9 cellular contexts compared by ENCODE assay signal in the genomic region with DNA sequence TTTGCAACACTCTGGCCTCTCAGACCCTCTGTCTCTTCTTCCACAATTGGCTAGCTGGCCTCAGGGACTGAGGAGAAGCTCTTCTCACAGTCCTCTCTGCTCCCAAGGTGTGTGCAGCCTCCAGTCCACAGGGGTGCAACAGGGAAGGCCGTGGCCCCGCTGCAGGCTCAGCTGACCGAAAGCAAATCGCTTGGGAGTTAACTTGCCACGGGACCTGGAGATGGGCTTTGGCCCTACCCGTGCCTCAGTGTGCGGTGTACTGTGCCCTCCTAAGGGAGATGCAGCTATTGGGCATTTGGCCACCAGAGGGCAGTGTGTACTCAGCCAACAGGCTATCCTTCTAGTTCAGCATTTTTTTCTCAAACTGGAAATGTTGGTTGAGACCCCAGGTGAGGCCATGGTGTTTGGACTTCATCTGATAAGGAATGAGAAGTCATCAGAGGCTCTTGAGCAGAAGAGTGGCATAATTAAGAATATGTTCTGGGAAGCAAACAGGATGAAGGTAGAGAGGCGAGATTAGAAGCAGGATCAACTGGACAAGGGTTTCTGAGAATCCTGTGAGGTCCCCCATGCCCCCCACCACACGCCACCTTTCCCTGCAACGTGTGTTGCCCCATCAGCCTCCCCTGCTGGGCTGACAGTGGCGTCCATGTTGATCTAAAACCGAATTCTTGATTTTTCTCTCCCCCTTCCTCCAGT. TPM values are rescaled to one million over a fixed set of nuclear protein-coding genes. Genes with fewer than 3 reads are reported as not detected.
DNase-seq lines count a peak whose midpoint lies in the region; ATAC-seq and TF ChIP-seq lines count a peak whose summit lies in the region.
"Had no signal": no experiment of that assay in that cellular context is flagged by ENCODE, and none has a peak within 500 bp of the region (broad histone marks: within the 10 kb centered on the region; RNA-seq: fewer than 3 reads in every experiment).

No MANE protein-coding gene starts in this region.

- peak; percentile 82 for DNase-seq in D341Med (ENCODE audit: low spot score)
- DNase-seq in HL-60 (ENCODE audit: low read depth in 1 of 2, low spot score in 1 of 2): peak; percentile 33 to 71
- DNase-seq in NOMO-1 treated with DMSO at 0.1 percent for 48 hours (lab: John Stamatoyannopoulos, UW; ENCODE audit: unreplicated experiment): peak; percentile 43
- peak; percentile 96 for DNase-seq in activated CD8-positive, alpha-beta memory T cell treated with anti-CD3 and anti-CD28 coated beads for 24 hours
- peak; percentile 90 for DNase-seq in endothelial cell (ENCODE audit: low spot score)
- peak; percentile 83 for DNase-seq in midbrain (lab: John Stamatoyannopoulos, UW)
- DNase-seq in stimulated activated CD8-positive, alpha-beta memory T cell treated with anti-CD3 and anti-CD28 coated beads, Interleukin-4, amount 100 ng/mL, for 24 hours (ENCODE audit: low read depth): peak; percentile 75

- no peaks in the 10 kb centered on the region for H3K9me3 Mint-ChIP-seq in endothelial cell (ENCODE audit: unreplicated experiment)

- TF ChIP-seq CTCF in HL-60 (IDR thresholded peaks at IDR 0.05; ENCODE audit: insufficient read depth, low read length): peak; percentile 97
- peak; percentile 96 for TF ChIP-seq CTCF in endothelial cell (IDR thresholded peaks at IDR 0.05; ENCODE audit: unreplicated experiment)

- no peak overlapping the region for H3K27ac Mint-ChIP-seq in endothelial cell (ENCODE audit: unreplicated experiment)

- no peak overlapping the region for H3K4me3 ChIP-seq in HL-60 (replicated peaks; ENCODE audit: insufficient read depth, low read length)

- H3K36me3 Mint-ChIP-seq in endothelial cell (ENCODE audit: low read depth, unreplicated experiment): no peaks in the 10 kb centered on the region

- H3K4me1 Mint-ChIP-seq in endothelial cell (ENCODE audit: unreplicated experiment): no peaks in the 10 kb centered on the region

- H3K27me3 ChIP-seq in HL-60 (ENCODE audit: insufficient read depth, poor library complexity, severe bottlenecking): no peaks in the 10 kb centered on the region

- no peak overlapping the region for H3K4me3 Mint-ChIP-seq in endothelial cell (ENCODE audit: unreplicated experiment)

- no peak for ATAC-seq in GM18502 (IDR thresholded peaks at IDR 0.05; ENCODE audit: poor library complexity, unreplicated experiment)

- H3K27ac ChIP-seq in HL-60 (replicated peaks): no peak overlapping the region

- H3K27me3 Mint-ChIP-seq in endothelial cell (ENCODE audit: unreplicated experiment): peaks cover 8% of the 10 kb centered on the region

RNA-seq across cellular contexts. Expression of gene TMEM125, which starts 42.5 kb away (rescaled TPM):
- 2.7 TPM for total RNA-seq in endothelial cell (ENCODE audit: unreplicated experiment)
- total RNA-seq: T-helper 2 cell treated with Interferon-gamma antibody and Interleukin-4, amounts not matched to agents 100 ng/mL and 5 ng/mL, for 36 hours had no signal

RNA-seq across cellular contexts. Expression of gene CFAP57, which starts 55.2 kb away (rescaled TPM):
- 0.49 TPM for total RNA-seq in endothelial cell (ENCODE audit: unreplicated experiment)
- total RNA-seq: T-helper 2 cell treated with Interferon-gamma antibody and Interleukin-4, amounts not matched to agents 100 ng/mL and 5 ng/mL, for 36 hours had no signal

RNA-seq across cellular contexts. Expression of gene EBNA1BP2, which starts 55.2 kb away (rescaled TPM):
- total RNA-seq in endothelial cell (ENCODE audit: unreplicated experiment): 41.1 TPM

RNA-seq across cellular contexts. Expression of gene C1orf210, which starts 58.1 kb away (rescaled TPM):
- not detected for total RNA-seq in endothelial cell (ENCODE audit: unreplicated experiment)
- total RNA-seq: T-helper 2 cell treated with Interferon-gamma antibody and Interleukin-4, amounts not matched to agents 100 ng/mL and 5 ng/mL, for 36 hours had no signal

Comparison
In these comparisons a context has a peak if more than half of its experiments do, and no peak if none do; other contexts are left out.
1. DNase-seq: peak in every context shown above with its lines; median percentile 96 in activated CD8-positive, alpha-beta memory T cell treated with anti-CD3 and anti-CD28 coated beads for 24 hours; 90 in endothelial cell; 83 in midbrain; 82 in D341Med; 75 in stimulated activated CD8-positive, alpha-beta memory T cell treated with anti-CD3 and anti-CD28 coated beads, Interleukin-4, amount 100 ng/mL, for 24 hours; 52 in HL-60; 43 in NOMO-1 treated with DMSO at 0.1 percent for 48 hours.